Comparison of ENCODE assay signal across 22 cellular contexts in the genomic region with DNA sequence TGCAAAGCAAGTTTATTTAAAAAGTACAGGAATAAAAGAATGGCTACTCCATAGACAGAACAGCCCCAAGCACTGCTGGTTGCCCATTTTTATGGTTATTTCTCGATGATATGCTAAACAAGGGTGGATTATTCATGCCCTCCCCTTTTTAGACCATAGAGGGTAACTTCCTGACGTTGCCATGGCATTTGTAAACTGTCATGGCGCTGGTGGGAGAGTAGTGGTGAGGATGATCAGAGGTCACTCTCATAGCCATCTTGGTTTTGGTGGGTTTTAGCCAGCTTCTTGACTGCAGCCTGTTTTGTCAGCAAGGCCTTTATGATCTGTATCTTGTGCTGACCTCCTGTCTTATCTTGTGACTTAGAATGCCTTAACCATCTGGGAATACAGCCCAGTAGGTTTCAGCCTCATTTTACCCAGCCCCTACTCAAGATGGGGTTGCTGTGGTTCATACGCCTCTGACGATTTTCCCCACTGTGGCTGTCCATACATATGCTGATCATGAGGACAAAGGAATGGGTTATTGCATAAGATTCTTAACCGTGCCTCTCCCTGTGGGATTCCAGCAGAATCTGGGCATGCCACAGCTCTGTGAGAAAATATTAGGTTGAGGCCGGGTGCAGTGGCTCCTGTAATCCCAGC.
"Had no signal": no experiment of that assay in that cellular context is flagged by ENCODE, and none has a peak within 500 bp of the region (broad histone marks: within the 10 kb centered on the region; RNA-seq: fewer than 3 reads in every experiment).

No MANE protein-coding gene starts in this region.

- H3K27me3 ChIP-seq: gastrocnemius medialis, testis had no signal

- ATAC-seq: activated CD8-positive, alpha-beta T cell treated with anti-CD3 and anti-CD28 coated beads, Interleukin-2, amount 10 ng/mL, durations not matched to agents 7 days and 5 days; activated T-cell treated with anti-CD3 and anti-CD28 coated beads, Interleukin-2, amount 50 U/mL, for 72 hours; gastrocnemius medialis; left ventricle myocardium superior; psoas muscle; right cardiac atrium; stimulated activated naive CD8-positive, alpha-beta T cell treated with anti-CD3 and anti-CD28 coated beads, Interleukin-15, amount 100 ng/mL, for 72 hours had no signal

- H3K4me1 ChIP-seq: gastrocnemius medialis, psoas muscle, testis had no signal

- H3K27ac ChIP-seq: gastrocnemius medialis, psoas muscle, skin epidermis, testis had no signal

- H3K36me3 Mint-ChIP-seq: activated naive CD4-positive, alpha-beta T cell treated with anti-CD3 and anti-CD28 coated beads, Interleukin-2, amount 50 U/mL, for 24 hours; type B pancreatic cell had no signal

- H3K36me3 ChIP-seq: gastrocnemius medialis had no signal

- H3K4me1 Mint-ChIP-seq: activated CD4-positive, alpha-beta T cell treated with anti-CD3 and anti-CD28 coated beads, Interleukin-2, amount 10 ng/mL, durations not matched to agents 7 days and 5 days; activated naive CD4-positive, alpha-beta T cell treated with anti-CD3 and anti-CD28 coated beads, Interleukin-2, amount 50 U/mL, for 24 hours; immature natural killer cell; stimulated activated naive CD8-positive, alpha-beta T cell treated with anti-CD3 and anti-CD28 coated beads, Interleukin-15, amount 100 ng/mL, for 72 hours had no signal

- H3K4me3 Mint-ChIP-seq: activated CD4-positive, alpha-beta T cell treated with anti-CD3 and anti-CD28 coated beads, Interleukin-2, amount 10 ng/mL, durations not matched to agents 7 days and 5 days; activated CD8-positive, alpha-beta T cell treated with anti-CD3 and anti-CD28 coated beads, Interleukin-2, amount 10 ng/mL, durations not matched to agents 7 days and 5 days; activated naive CD4-positive, alpha-beta T cell treated with anti-CD3 and anti-CD28 coated beads, Interleukin-2, amount 50 U/mL, for 24 hours; activated T-cell treated with anti-CD3 and anti-CD28 coated beads, Interleukin-2, amount 50 U/mL, for 72 hours; dendritic cell treated with granulocyte-macrophage colony-stimulating factor and Interleukin-4, amounts not matched to agents 40 ng/mL and 50 ng/mL, for 4 days; immature natural killer cell; stimulated activated naive CD8-positive, alpha-beta T cell treated with anti-CD3 and anti-CD28 coated beads, Interleukin-15, amount 100 ng/mL, for 72 hours; type B pancreatic cell had no signal

- H3K4me3 ChIP-seq: gastrocnemius medialis, psoas muscle, skin epidermis, testis had no signal

- H3K27ac Mint-ChIP-seq: activated CD4-positive, alpha-beta T cell treated with anti-CD3 and anti-CD28 coated beads, Interleukin-2, amount 10 ng/mL, durations not matched to agents 7 days and 5 days; activated CD8-positive, alpha-beta T cell treated with anti-CD3 and anti-CD28 coated beads, Interleukin-2, amount 10 ng/mL, durations not matched to agents 7 days and 5 days; activated naive CD4-positive, alpha-beta T cell treated with anti-CD3 and anti-CD28 coated beads, Interleukin-2, amount 50 U/mL, for 24 hours; activated T-cell treated with anti-CD3 and anti-CD28 coated beads, Interleukin-2, amount 50 U/mL, for 72 hours; dendritic cell treated with granulocyte-macrophage colony-stimulating factor and Interleukin-4, amounts not matched to agents 40 ng/mL and 50 ng/mL, for 4 days; immature natural killer cell; stimulated activated naive CD8-positive, alpha-beta T cell treated with anti-CD3 and anti-CD28 coated beads, Interleukin-15, amount 100 ng/mL, for 72 hours; type B pancreatic cell had no signal

- DNase-seq: activated CD4-positive, alpha-beta T cell treated with anti-CD3 and anti-CD28 coated beads, Interleukin-2, amount 10 ng/mL, durations not matched to agents 7 days and 5 days; activated CD8-positive, alpha-beta T cell treated with anti-CD3 and anti-CD28 coated beads, Interleukin-2, amount 10 ng/mL, durations not matched to agents 7 days and 5 days; activated effector memory CD4-positive, alpha-beta T cell treated with anti-CD3 and anti-CD28 coated beads, Interleukin-2, amount 50 U/mL, for 16 hours; activated T-cell treated with anti-CD3 and anti-CD28 coated beads, Interleukin-2, amount 50 U/mL, for 72 hours; amniotic stem cell; effector memory CD4-positive, alpha-beta T cell; gastrocnemius medialis; immature natural killer cell; kidney glomerular epithelial cell; left ventricle myocardium superior; psoas muscle; right cardiac atrium; stimulated activated CD4-positive, alpha-beta T cell treated with anti-CD3 and anti-CD28 coated beads, Interleukin-15, amount 100 ng/mL, for 24 hours; stimulated activated CD4-positive, alpha-beta T cell treated with anti-CD3 and anti-CD28 coated beads, Interleukin-2, amount 100 ng/mL, for 48 hours; stimulated activated naive CD8-positive, alpha-beta T cell treated with anti-CD3 and anti-CD28 coated beads, Interleukin-15, amount 100 ng/mL, for 72 hours; T-helper 1 cell; T-helper 9 cell; testis had no signal
